ENCODE assay signal across 1 cellular context in the genomic region with DNA sequence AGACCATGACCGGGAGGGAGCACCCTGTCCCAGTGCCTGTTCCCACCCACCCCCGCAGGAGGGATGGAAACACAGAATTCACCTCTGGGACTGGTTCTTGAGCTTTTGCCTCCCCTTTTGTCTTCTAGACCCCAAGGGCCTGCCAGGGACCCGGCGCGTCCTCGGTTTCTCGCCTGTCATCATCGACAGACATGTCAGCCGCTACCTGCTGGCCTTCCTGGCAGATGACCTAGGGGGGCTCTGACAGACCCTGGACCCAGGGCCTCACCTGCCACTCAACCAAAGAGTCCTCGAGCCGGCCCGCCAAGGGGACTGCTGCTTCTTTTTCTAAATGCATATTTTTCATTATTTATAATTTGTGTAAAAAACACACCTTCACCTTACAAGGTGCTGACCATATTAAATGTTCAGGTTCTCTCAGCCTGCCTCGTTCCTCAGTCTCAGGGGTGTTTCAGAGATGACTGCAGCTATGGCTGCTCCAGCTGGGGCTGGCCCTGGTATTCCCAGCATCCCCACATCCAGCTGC.
TF ChIP-seq lines count a peak whose summit lies in the region.

No MANE protein-coding gene starts in this region.

TF ChIP-seq in liver, 16 proteins besides CTCF, POLR2A, EP300 and RAD21 (continued from another document):
- TF ChIP-seq, protein P1, sequence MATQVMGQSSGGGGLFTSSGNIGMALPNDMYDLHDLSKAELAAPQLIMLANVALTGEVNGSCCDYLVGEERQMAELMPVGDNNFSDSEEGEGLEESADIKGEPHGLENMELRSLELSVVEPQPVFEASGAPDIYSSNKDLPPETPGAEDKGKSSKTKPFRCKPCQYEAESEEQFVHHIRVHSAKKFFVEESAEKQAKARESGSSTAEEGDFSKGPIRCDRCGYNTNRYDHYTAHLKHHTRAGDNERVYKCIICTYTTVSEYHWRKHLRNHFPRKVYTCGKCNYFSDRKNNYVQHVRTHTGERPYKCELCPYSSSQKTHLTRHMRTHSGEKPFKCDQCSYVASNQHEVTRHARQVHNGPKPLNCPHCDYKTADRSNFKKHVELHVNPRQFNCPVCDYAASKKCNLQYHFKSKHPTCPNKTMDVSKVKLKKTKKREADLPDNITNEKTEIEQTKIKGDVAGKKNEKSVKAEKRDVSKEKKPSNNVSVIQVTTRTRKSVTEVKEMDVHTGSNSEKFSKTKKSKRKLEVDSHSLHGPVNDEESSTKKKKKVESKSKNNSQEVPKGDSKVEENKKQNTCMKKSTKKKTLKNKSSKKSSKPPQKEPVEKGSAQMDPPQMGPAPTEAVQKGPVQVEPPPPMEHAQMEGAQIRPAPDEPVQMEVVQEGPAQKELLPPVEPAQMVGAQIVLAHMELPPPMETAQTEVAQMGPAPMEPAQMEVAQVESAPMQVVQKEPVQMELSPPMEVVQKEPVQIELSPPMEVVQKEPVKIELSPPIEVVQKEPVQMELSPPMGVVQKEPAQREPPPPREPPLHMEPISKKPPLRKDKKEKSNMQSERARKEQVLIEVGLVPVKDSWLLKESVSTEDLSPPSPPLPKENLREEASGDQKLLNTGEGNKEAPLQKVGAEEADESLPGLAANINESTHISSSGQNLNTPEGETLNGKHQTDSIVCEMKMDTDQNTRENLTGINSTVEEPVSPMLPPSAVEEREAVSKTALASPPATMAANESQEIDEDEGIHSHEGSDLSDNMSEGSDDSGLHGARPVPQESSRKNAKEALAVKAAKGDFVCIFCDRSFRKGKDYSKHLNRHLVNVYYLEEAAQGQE (IDR thresholded peaks at IDR 0.05) = no peak
- no peak for TF ChIP-seq EGR1 (IDR thresholded peaks at IDR 0.05; ENCODE audit: low read depth in 2 of 2)
- TF ChIP-seq FOXA2 (IDR thresholded peaks at IDR 0.05) = no peak
- no peak for TF ChIP-seq JUND (IDR thresholded peaks at IDR 0.05)
- no peak for TF ChIP-seq SP1 (IDR thresholded peaks at IDR 0.05)
- TF ChIP-seq, protein P2, sequence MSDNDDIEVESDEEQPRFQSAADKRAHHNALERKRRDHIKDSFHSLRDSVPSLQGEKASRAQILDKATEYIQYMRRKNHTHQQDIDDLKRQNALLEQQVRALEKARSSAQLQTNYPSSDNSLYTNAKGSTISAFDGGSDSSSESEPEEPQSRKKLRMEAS (IDR thresholded peaks at IDR 0.05) = no peak
- TF ChIP-seq HNF4A (conservative IDR thresholded peaks at IDR 0.05) = no peak
- TF ChIP-seq GABPA (IDR thresholded peaks at IDR 0.05 in 1 of 2, conservative IDR thresholded peaks at IDR 0.05 in 1 of 2) = no peak
- no peak for TF ChIP-seq NR2F2 (IDR thresholded peaks at IDR 0.05)
- no peak for TF ChIP-seq TAF1 (conservative IDR thresholded peaks at IDR 0.05)
- TF ChIP-seq YY1 (IDR thresholded peaks at IDR 0.05) = no peak
- TF ChIP-seq, protein P3, sequence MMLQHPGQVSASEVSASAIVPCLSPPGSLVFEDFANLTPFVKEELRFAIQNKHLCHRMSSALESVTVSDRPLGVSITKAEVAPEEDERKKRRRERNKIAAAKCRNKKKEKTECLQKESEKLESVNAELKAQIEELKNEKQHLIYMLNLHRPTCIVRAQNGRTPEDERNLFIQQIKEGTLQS (IDR thresholded peaks at IDR 0.05) = no peak
